ENCODE assay signal across 8 cellular contexts in the genomic region with DNA sequence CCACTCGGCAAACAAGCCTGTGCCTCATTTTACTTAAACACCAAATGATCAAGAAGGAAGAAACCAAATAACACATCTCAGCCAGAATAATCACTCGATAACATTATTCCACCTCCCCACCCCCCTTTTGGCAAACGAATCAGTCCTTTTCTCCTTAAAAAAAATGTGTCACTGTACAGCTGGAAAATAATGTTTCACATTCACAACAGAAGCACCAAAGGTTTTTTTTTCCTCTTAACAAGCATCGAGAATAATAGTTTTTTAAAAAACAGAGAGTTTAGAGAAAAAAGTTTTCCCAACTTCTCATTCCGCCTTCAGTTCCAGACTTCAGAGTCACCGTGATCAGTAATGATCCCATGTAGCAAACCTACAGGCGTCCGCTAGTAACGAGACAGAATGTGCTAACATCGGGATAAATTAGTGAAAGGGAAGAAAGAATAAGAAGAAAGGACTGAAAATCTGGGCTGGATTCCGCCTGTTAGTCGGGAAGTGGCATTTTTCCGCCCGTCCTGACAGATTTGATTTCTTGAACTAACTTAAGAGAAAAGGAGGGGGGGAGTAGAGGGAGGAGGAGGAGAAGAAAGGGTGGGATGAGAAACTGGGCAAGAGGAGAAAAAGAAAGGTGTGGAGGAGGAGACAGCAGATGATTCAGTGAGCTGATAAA. TPM values are rescaled to one million over a fixed set of nuclear protein-coding genes. Genes with fewer than 3 reads are reported as not detected.
DNase-seq lines count a peak whose midpoint lies in the region; ATAC-seq and TF ChIP-seq lines count a peak whose summit lies in the region.

A gene with protein sequence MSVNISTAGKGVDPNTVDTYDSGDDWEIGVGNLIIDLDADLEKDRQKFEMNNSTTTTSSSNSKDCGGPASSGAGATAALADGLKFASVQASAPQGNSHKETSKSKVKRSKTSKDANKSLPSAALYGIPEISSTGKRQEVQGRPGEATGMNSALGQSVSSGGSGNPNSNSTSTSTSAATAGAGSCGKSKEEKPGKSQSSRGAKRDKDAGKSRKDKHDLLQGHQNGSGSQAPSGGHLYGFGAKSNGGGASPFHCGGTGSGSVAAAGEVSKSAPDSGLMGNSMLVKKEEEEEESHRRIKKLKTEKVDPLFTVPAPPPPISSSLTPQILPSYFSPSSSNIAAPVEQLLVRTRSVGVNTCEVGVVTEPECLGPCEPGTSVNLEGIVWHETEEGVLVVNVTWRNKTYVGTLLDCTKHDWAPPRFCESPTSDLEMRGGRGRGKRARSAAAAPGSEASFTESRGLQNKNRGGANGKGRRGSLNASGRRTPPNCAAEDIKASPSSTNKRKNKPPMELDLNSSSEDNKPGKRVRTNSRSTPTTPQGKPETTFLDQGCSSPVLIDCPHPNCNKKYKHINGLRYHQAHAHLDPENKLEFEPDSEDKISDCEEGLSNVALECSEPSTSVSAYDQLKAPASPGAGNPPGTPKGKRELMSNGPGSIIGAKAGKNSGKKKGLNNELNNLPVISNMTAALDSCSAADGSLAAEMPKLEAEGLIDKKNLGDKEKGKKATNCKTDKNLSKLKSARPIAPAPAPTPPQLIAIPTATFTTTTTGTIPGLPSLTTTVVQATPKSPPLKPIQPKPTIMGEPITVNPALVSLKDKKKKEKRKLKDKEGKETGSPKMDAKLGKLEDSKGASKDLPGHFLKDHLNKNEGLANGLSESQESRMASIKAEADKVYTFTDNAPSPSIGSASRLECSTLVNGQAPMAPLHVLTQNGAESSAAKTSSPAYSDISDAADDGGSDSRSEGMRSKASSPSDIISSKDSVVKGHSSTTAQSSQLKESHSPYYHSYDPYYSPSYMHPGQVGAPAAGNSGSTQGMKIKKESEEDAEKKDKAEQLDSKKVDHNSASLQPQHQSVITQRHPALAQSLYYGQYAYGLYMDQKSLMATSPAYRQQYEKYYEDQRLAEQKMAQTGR (N-terminal part only) (minus strand): TSS at position 388 of the 664 bp plus-strand sequence. CDS start 1,650 bp downstream, outside the sequence.

- H3K4me1 Mint-ChIP-seq in stimulated activated naive B cell treated with anti-CD40 and anti-IgM and Interleukin-4, amounts not matched to agents 10 μg/mL and 1 μg/mL and 100 μg/mL, for 72 hours: peaks cover 5 to 15% of the 10 kb centered on the region in 2 donors

- peak within 1 kb of the TSS in 1 of 2 donors; percentile 89 for H3K4me3 Mint-ChIP-seq in stimulated activated naive B cell treated with anti-CD40 and anti-IgM and Interleukin-4, amounts not matched to agents 10 μg/mL and 1 μg/mL and 100 μg/mL, for 72 hours

- peak within 1 kb of the TSS; percentile 50 to 77 (median 70) for H3K4me3 ChIP-seq in breast epithelium

- DNase-seq in NCI-H1417 (lab: John Stamatoyannopoulos, UW) (peak; percentile 33 to 69 (median 46)), NCI-H1417 treated with DMSO at 0.1 percent for 48 hours (lab: John Stamatoyannopoulos, UW) (no peak), NCI-H748 treated with DMSO at 0.1 percent for 48 hours (lab: John Stamatoyannopoulos, UW) (peak; percentile 72), breast epithelium (ENCODE audit: low spot score in 2 of 2) (peak in 1 of 2 donors; percentile 32), kidney glomerular epithelial cell (lab: John Stamatoyannopoulos, UW) (peak; percentile 90)
- no peak for DNase-seq in stimulated activated naive B cell treated with anti-CD40 and anti-IgM and Interleukin-4, amounts not matched to agents 10 μg/mL and 1 μg/mL and 100 μg/mL, for 72 hours

- intact Hi-C loops in breast epithelium (cut with DNase I; ENCODE audit: low total_unique reads): no loop called here

- H3K4me1 ChIP-seq in breast epithelium: peaks cover 0 to 7% of the 10 kb centered on the region in 2 donors

- H3K36me3 Mint-ChIP-seq in stimulated activated naive B cell treated with anti-CD40 and anti-IgM and Interleukin-4, amounts not matched to agents 10 μg/mL and 1 μg/mL and 100 μg/mL, for 72 hours: peaks cover 0 to under 1% of the 10 kb centered on the region in 2 donors

- no peaks in the 10 kb centered on the region for H3K9me3 ChIP-seq in breast epithelium

- peak in 1 of 3 donors; percentile 18 for TF ChIP-seq CTCF in breast epithelium (IDR thresholded peaks at IDR 0.05)

- H3K27ac ChIP-seq in breast epithelium: peak within 1 kb of the TSS; percentile 97 to 98

- no peak for ATAC-seq in stimulated activated naive B cell treated with anti-CD40 and anti-IgM and Interleukin-4, amounts not matched to agents 10 μg/mL and 1 μg/mL and 100 μg/mL, for 72 hours (replicated peaks)
- ATAC-seq in GM21529 (IDR thresholded peaks at IDR 0.05; ENCODE audit: unreplicated experiment) (no peak), GM19455 (IDR thresholded peaks at IDR 0.05; ENCODE audit: unreplicated experiment) (no peak)

- H3K27me3 Mint-ChIP-seq in stimulated activated naive B cell treated with anti-CD40 and anti-IgM and Interleukin-4, amounts not matched to agents 10 μg/mL and 1 μg/mL and 100 μg/mL, for 72 hours: no peaks in the 10 kb centered on the region

- peak; percentile 26 for TF ChIP-seq POLR2A in breast epithelium (IDR thresholded peaks at IDR 0.05)

- peak within 1 kb of the TSS; percentile 96 for H3K27ac Mint-ChIP-seq in stimulated activated naive B cell treated with anti-CD40 and anti-IgM and Interleukin-4, amounts not matched to agents 10 μg/mL and 1 μg/mL and 100 μg/mL, for 72 hours

- H3K9me3 Mint-ChIP-seq in stimulated activated naive B cell treated with anti-CD40 and anti-IgM and Interleukin-4, amounts not matched to agents 10 μg/mL and 1 μg/mL and 100 μg/mL, for 72 hours: no peaks in the 10 kb centered on the region

- H3K27me3 ChIP-seq in breast epithelium: no peaks in the 10 kb centered on the region

- H3K36me3 ChIP-seq in breast epithelium: no peaks in the 10 kb centered on the region

RNA-seq across cellular contexts. Expression of the gene that starts here (rescaled TPM):
- 10 to 100 TPM; 15.7 to 82.1 (median 58.7) TPM for total RNA-seq in breast epithelium

Comparison
In these comparisons a context has a peak if more than half of its experiments do, and no peak if none do; other contexts are left out.
1. DNase-seq: peak in NCI-H1417 (3 of 3), NCI-H748 treated with DMSO at 0.1 percent for 48 hours (single experiment) and kidney glomerular epithelial cell (single experiment); none in NCI-H1417 treated with DMSO at 0.1 percent for 48 hours (single experiment) and stimulated activated naive B cell treated with anti-CD40 and anti-IgM and Interleukin-4, amounts not matched to agents 10 μg/mL and 1 μg/mL and 100 μg/mL, for 72 hours (single experiment).